ENCODE assay signal across 1 cellular context in the genomic region with DNA sequence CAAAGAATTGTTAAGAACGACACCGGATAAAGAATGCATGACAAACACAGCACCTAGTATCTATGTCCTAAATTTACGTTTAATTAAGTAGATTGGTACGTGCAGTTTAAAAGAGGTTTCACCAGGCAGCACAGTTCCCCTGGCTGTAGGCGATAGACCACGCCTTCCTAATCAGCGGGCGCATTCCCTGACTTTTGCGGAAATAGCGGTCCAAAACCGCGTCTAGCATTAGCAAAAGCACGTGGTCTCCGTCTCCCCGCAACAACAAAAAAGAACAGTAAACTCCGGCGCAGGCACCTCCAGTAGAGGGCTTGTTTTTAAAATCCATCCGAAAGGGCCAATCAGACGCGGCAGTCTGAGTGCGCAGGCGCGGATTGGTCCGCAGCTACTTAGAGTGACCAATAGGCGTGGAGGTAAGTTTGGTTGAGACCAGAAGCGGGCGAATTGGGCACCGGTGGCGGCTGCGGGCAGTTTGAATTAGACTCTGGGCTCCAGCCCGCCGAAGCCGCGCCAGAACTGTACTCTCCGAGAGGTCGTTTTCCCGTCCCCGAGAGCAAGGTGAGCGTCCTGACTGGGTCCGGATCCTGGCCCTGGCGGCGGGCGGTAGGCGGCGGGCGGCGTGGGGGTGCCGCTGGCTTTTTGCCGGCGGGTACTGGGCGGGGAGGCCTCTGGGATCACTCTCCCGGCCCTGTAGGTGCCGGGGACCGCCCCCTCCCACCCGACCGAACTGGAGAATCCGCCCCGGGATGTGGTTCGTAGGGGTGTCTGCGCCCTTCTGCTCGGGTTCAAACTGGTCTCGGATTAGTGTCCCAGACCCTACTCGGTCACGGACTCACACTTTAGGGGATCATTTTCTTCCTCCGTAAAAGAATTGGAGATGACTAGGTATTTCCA.
TF ChIP-seq lines count a peak whose summit lies in the region.

Gene CENPF, plus strand, starts transcription at position 432 of the 894 bp plus-strand sequence. CDS start 10,560 bp downstream, outside the sequence.

TF ChIP-seq in HepG2, 621 proteins besides CTCF, POLR2A, EP300 and RAD21 (continued from another document and continues in another):
- TF ChIP-seq, protein P1, sequence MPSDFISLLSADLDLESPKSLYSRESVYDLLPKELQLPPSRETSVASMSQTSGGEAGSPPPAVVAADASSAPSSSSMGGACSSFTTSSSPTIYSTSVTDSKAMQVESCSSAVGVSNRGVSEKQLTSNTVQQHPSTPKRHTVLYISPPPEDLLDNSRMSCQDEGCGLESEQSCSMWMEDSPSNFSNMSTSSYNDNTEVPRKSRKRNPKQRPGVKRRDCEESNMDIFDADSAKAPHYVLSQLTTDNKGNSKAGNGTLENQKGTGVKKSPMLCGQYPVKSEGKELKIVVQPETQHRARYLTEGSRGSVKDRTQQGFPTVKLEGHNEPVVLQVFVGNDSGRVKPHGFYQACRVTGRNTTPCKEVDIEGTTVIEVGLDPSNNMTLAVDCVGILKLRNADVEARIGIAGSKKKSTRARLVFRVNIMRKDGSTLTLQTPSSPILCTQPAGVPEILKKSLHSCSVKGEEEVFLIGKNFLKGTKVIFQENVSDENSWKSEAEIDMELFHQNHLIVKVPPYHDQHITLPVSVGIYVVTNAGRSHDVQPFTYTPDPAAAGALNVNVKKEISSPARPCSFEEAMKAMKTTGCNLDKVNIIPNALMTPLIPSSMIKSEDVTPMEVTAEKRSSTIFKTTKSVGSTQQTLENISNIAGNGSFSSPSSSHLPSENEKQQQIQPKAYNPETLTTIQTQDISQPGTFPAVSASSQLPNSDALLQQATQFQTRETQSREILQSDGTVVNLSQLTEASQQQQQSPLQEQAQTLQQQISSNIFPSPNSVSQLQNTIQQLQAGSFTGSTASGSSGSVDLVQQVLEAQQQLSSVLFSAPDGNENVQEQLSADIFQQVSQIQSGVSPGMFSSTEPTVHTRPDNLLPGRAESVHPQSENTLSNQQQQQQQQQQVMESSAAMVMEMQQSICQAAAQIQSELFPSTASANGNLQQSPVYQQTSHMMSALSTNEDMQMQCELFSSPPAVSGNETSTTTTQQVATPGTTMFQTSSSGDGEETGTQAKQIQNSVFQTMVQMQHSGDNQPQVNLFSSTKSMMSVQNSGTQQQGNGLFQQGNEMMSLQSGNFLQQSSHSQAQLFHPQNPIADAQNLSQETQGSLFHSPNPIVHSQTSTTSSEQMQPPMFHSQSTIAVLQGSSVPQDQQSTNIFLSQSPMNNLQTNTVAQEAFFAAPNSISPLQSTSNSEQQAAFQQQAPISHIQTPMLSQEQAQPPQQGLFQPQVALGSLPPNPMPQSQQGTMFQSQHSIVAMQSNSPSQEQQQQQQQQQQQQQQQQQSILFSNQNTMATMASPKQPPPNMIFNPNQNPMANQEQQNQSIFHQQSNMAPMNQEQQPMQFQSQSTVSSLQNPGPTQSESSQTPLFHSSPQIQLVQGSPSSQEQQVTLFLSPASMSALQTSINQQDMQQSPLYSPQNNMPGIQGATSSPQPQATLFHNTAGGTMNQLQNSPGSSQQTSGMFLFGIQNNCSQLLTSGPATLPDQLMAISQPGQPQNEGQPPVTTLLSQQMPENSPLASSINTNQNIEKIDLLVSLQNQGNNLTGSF (CRISPR knock-in tag; IDR thresholded peaks at IDR 0.05) = peak; percentile 22; the same call in 1 of the 2 replicates
- TF ChIP-seq RAD51 (IDR thresholded peaks at IDR 0.05; ENCODE audit: borderline replicate concordance) = no peak
- TF ChIP-seq, protein P2, sequence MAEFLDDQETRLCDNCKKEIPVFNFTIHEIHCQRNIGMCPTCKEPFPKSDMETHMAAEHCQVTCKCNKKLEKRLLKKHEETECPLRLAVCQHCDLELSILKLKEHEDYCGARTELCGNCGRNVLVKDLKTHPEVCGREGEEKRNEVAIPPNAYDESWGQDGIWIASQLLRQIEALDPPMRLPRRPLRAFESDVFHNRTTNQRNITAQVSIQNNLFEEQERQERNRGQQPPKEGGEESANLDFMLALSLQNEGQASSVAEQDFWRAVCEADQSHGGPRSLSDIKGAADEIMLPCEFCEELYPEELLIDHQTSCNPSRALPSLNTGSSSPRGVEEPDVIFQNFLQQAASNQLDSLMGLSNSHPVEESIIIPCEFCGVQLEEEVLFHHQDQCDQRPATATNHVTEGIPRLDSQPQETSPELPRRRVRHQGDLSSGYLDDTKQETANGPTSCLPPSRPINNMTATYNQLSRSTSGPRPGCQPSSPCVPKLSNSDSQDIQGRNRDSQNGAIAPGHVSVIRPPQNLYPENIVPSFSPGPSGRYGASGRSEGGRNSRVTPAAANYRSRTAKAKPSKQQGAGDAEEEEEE (CRISPR knock-in tag; IDR thresholded peaks at IDR 0.05; ENCODE audit: borderline replicate concordance) = no peak
- TF ChIP-seq ETV5 (CRISPR knock-in tag; IDR thresholded peaks at IDR 0.05; ENCODE audit: borderline replicate concordance) = peak; percentile 26; the same call in 1 of the 2 replicates
- TF ChIP-seq HIVEP1 (CRISPR knock-in tag; IDR thresholded peaks at IDR 0.05) = no peak
- TF ChIP-seq RARG (CRISPR knock-in tag; IDR thresholded peaks at IDR 0.05; ENCODE audit: low read depth) = no peak
- TF ChIP-seq ZNF143 (CRISPR knock-in tag; IDR thresholded peaks at IDR 0.05) = no peak; the same call in 1 of the 2 replicates
- no peak for TF ChIP-seq PLRG1 (conservative IDR thresholded peaks at IDR 0.05)
- TF ChIP-seq SMC3 (IDR thresholded peaks at IDR 0.05; ENCODE audit: low read length) = no peak; the same call in 1 of the 2 replicates
- TF ChIP-seq, protein P3, sequence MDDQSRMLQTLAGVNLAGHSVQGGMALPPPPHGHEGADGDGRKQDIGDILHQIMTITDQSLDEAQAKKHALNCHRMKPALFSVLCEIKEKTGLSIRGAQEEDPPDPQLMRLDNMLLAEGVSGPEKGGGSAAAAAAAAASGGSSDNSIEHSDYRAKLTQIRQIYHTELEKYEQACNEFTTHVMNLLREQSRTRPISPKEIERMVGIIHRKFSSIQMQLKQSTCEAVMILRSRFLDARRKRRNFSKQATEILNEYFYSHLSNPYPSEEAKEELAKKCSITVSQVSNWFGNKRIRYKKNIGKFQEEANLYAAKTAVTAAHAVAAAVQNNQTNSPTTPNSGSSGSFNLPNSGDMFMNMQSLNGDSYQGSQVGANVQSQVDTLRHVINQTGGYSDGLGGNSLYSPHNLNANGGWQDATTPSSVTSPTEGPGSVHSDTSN (CRISPR knock-in tag; IDR thresholded peaks at IDR 0.05; ENCODE audit: borderline replicate concordance) = no peak
- TF ChIP-seq, protein P4, sequence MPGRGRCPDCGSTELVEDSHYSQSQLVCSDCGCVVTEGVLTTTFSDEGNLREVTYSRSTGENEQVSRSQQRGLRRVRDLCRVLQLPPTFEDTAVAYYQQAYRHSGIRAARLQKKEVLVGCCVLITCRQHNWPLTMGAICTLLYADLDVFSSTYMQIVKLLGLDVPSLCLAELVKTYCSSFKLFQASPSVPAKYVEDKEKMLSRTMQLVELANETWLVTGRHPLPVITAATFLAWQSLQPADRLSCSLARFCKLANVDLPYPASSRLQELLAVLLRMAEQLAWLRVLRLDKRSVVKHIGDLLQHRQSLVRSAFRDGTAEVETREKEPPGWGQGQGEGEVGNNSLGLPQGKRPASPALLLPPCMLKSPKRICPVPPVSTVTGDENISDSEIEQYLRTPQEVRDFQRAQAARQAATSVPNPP (CRISPR knock-in tag; IDR thresholded peaks at IDR 0.05) = peak; percentile 99
- TF ChIP-seq ZNF121 (CRISPR knock-in tag; IDR thresholded peaks at IDR 0.05) = no peak
- TF ChIP-seq JDP2 (CRISPR knock-in tag; IDR thresholded peaks at IDR 0.05; ENCODE audit: borderline replicate concordance) = peak; percentile 82
- no peak for TF ChIP-seq ZNF850 (CRISPR knock-in tag; conservative IDR thresholded peaks at IDR 0.05)
- no peak for TF ChIP-seq MYNN (CRISPR knock-in tag; IDR thresholded peaks at IDR 0.05; ENCODE audit: low read depth)
- TF ChIP-seq ZNF619 (CRISPR knock-in tag; IDR thresholded peaks at IDR 0.05) = no peak
- TF ChIP-seq DMTF1 (CRISPR knock-in tag; IDR thresholded peaks at IDR 0.05) = no peak
- 0 out of 2 replicates have a peak, but pooled peaks have one; percentile 61 for TF ChIP-seq ZNF136 (CRISPR knock-in tag; IDR thresholded peaks at IDR 0.05; ENCODE audit: low read depth)
- TF ChIP-seq RARA (CRISPR knock-in tag; IDR thresholded peaks at IDR 0.05) = no peak
- TF ChIP-seq TAF15 (IDR thresholded peaks at IDR 0.05; ENCODE audit: low read depth, low read length, poor library complexity, severe bottlenecking) = no peak
- no peak for TF ChIP-seq ZKSCAN1 (IDR thresholded peaks at IDR 0.05; ENCODE audit: low read length)
- TF ChIP-seq NRL (CRISPR knock-in tag; IDR thresholded peaks at IDR 0.05; ENCODE audit: borderline replicate concordance) = 0 out of 2 replicates have a peak, but pooled peaks have one; percentile 19
- TF ChIP-seq ZNF343 (CRISPR knock-in tag; IDR thresholded peaks at IDR 0.05) = no peak
- no peak for TF ChIP-seq ZNF75D (CRISPR knock-in tag; IDR thresholded peaks at IDR 0.05; ENCODE audit: borderline replicate concordance)
- TF ChIP-seq, protein P5, sequence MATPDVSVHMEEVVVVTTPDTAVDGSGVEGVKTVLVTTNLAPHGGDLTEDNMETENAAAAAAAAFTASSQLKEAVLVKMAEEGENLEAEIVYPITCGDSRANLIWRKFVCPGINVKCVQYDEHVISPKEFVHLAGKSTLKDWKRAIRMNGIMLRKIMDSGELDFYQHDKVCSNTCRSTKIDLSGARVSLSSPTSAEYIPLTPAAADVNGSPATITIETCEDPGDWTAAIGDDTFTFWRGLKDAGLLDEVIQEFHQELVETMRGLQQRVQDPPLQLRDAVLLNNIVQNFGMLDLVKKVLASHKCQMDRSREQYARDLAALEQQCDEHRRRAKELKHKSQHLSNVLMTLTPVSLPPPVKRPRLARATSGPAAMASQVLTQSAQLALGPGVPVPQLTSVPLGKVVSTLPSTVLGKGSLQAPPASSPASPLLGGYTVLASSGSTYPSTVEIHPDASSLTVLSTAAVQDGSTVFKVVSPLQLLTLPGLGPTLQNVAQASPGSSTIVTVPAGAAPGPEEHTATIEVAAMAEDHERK (CRISPR knock-in tag; IDR thresholded peaks at IDR 0.05; ENCODE audit: low read depth) = no peak
- peak; percentile 99 for TF ChIP-seq SIN3A (IDR thresholded peaks at IDR 0.05; ENCODE audit: borderline replicate concordance, low read depth, low read length)
- TF ChIP-seq, protein P6, sequence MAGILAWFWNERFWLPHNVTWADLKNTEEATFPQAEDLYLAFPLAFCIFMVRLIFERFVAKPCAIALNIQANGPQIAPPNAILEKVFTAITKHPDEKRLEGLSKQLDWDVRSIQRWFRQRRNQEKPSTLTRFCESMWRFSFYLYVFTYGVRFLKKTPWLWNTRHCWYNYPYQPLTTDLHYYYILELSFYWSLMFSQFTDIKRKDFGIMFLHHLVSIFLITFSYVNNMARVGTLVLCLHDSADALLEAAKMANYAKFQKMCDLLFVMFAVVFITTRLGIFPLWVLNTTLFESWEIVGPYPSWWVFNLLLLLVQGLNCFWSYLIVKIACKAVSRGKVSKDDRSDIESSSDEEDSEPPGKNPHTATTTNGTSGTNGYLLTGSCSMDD (CRISPR knock-in tag; IDR thresholded peaks at IDR 0.05) = no peak
- no peak for TF ChIP-seq ATF6 (CRISPR knock-in tag; conservative IDR thresholded peaks at IDR 0.05)
- no peak for TF ChIP-seq ZMYM3 (CRISPR knock-in tag; IDR thresholded peaks at IDR 0.05)
- no peak for TF ChIP-seq CBX5 (CRISPR knock-in tag; IDR thresholded peaks at IDR 0.05; ENCODE audit: borderline replicate concordance)
- peak; percentile 98 for TF ChIP-seq ZMYM4 (CRISPR knock-in tag; IDR thresholded peaks at IDR 0.05)
- no peak for TF ChIP-seq SRSF9 (IDR thresholded peaks at IDR 0.05; ENCODE audit: borderline replicate concordance, insufficient read depth, low read depth, low read length, poor library complexity, severe bottlenecking)
- no peak for TF ChIP-seq AHR (CRISPR knock-in tag; IDR thresholded peaks at IDR 0.05)
- no peak for TF ChIP-seq TSC22D2 (CRISPR knock-in tag; IDR thresholded peaks at IDR 0.05; ENCODE audit: borderline replicate concordance)
- no peak for TF ChIP-seq ADNP (CRISPR knock-in tag; IDR thresholded peaks at IDR 0.05)
- TF ChIP-seq NFIC (IDR thresholded peaks at IDR 0.05; ENCODE audit: low read length) = no peak
- TF ChIP-seq ZNF552 (CRISPR knock-in tag; IDR thresholded peaks at IDR 0.05; ENCODE audit: borderline replicate concordance) = 0 out of 2 replicates have a peak, but pooled peaks have one; percentile 58
- peak; percentile 89; the same call in 1 of the 2 replicates for TF ChIP-seq ZSCAN21 (CRISPR knock-in tag; IDR thresholded peaks at IDR 0.05; ENCODE audit: borderline replicate concordance)
